Comparison of ENCODE assay signal across 23 cellular contexts in genomic region chr6:19753822-19754221, GRCh38.
DNase-seq lines count a peak whose midpoint lies in the region; ATAC-seq and TF ChIP-seq lines count a peak whose summit lies in the region.
"Had no signal": no experiment of that assay in that cellular context is flagged by ENCODE, and none has a peak within 500 bp of the region (broad histone marks: within the 10 kb centered on the region; RNA-seq: fewer than 3 reads in every experiment).

No MANE protein-coding gene starts in this region.

- no peak overlapping the region for H3K4me3 Mint-ChIP-seq in mesothelial cell of epicardium
- H3K4me3 Mint-ChIP-seq: activated B cell treated with CpG ODN at 0.5 μM for 24 hours; activated CD4-positive, alpha-beta memory T cell treated with anti-CD3 and anti-CD28 coated beads for 36 hours; neural progenitor cell; stimulated activated memory B cell treated with anti-CD40 and anti-IgM and Interleukin-4, amounts not matched to agents 10 μg/mL and 1 μg/mL and 100 μg/mL, for 72 hours had no signal

- ATAC-seq in HG03342 (IDR thresholded peaks at IDR 0.05; ENCODE audit: unreplicated experiment) = no peak
- ATAC-seq: esophagus mucosa; HCT116; left ventricle myocardium superior; psoas muscle; stimulated activated memory B cell treated with anti-CD40 and anti-IgM and Interleukin-4, amounts not matched to agents 10 μg/mL and 1 μg/mL and 100 μg/mL, for 72 hours had no signal

- dilution Hi-C loops in mammary epithelial cell (cut with HindIII; ENCODE audit: low sequenced_read_pairs) = no loop called here

- peaks cover 20% of the 10 kb centered on the region for H3K4me1 ChIP-seq in mammary epithelial cell (ENCODE audit: insufficient read depth, low read length)
- H3K4me1 ChIP-seq: neural progenitor cell, psoas muscle had no signal

- CTCF ChIA-PET in mammary epithelial cell (lab: Charles Lee; ENCODE audit: low non-redundant PET) = no interaction called here

- no peak overlapping the region for H3K4me3 ChIP-seq in mammary epithelial cell (replicated peaks in 1 of 3; ENCODE audit: insufficient read depth in 1 of 3, low read depth in 2 of 3, low read length in 3 of 3)
- H3K4me3 ChIP-seq: neural progenitor cell, psoas muscle had no signal

- H3K4me2 ChIP-seq in mammary epithelial cell (ENCODE audit: insufficient read depth, low read depth, low read length) = no peak overlapping the region
- H3K4me2 ChIP-seq: KMS-11, neural progenitor cell had no signal

- H3K9me3 Mint-ChIP-seq in mesothelial cell of epicardium = no peaks in the 10 kb centered on the region
- H3K9me3 Mint-ChIP-seq: activated B cell treated with CpG ODN at 0.5 μM for 24 hours; activated CD4-positive, alpha-beta memory T cell treated with anti-CD3 and anti-CD28 coated beads for 36 hours; neural progenitor cell had no signal

- BruUV-seq in mammary epithelial cell (replicated peaks; lab: Mats Ljungman, UMichigan) = no TSS peak

- H3K4me1 Mint-ChIP-seq in mesothelial cell of epicardium = peaks cover 45% of the 10 kb centered on the region
- H3K4me1 Mint-ChIP-seq: activated B cell treated with CpG ODN at 0.5 μM for 24 hours; stimulated activated memory B cell treated with anti-CD40 and anti-IgM and Interleukin-4, amounts not matched to agents 10 μg/mL and 1 μg/mL and 100 μg/mL, for 72 hours had no signal

- H3K27me3 Mint-ChIP-seq in mesothelial cell of epicardium (ENCODE audit: low read depth) = no peaks in the 10 kb centered on the region
- H3K27me3 Mint-ChIP-seq: activated B cell treated with CpG ODN at 0.5 μM for 24 hours; activated CD4-positive, alpha-beta memory T cell treated with anti-CD3 and anti-CD28 coated beads for 36 hours; stimulated activated memory B cell treated with anti-CD40 and anti-IgM and Interleukin-4, amounts not matched to agents 10 μg/mL and 1 μg/mL and 100 μg/mL, for 72 hours had no signal

- in situ Hi-C loops in mammary epithelial cell (cut with MboI; ENCODE audit: low sequenced_read_pairs in 2 of 2) = no loop called here

- 91% methylated on average over 5 of the region's 5 CpGs for WGBS in mammary epithelial cell (ENCODE audit: low coverage, missing lambda C conversion rate)

- H2AFZ ChIP-seq in mammary epithelial cell (ENCODE audit: low read depth, low read length) = no peak overlapping the region
- H2AFZ ChIP-seq: neural progenitor cell had no signal

- H4K20me1 ChIP-seq in mammary epithelial cell (ENCODE audit: insufficient read depth, low read length) = no peaks in the 10 kb centered on the region

- no peaks in the 10 kb centered on the region for H3K27me3 ChIP-seq in mammary epithelial cell (ENCODE audit: insufficient read depth, low read length)
- H3K27me3 ChIP-seq: neural progenitor cell had no signal

- H3K27ac Mint-ChIP-seq in mesothelial cell of epicardium = peak overlapping the region; percentile 84
- H3K27ac Mint-ChIP-seq: activated B cell treated with CpG ODN at 0.5 μM for 24 hours; activated CD4-positive, alpha-beta memory T cell treated with anti-CD3 and anti-CD28 coated beads for 36 hours; neural progenitor cell; stimulated activated memory B cell treated with anti-CD40 and anti-IgM and Interleukin-4, amounts not matched to agents 10 μg/mL and 1 μg/mL and 100 μg/mL, for 72 hours had no signal

- H3K36me3 ChIP-seq in mammary epithelial cell (ENCODE audit: insufficient read depth, low read length) = no peaks in the 10 kb centered on the region
- H3K36me3 ChIP-seq: neural progenitor cell had no signal

- no peaks in the 10 kb centered on the region for H3K9me3 ChIP-seq in mammary epithelial cell (replicated peaks; ENCODE audit: insufficient read depth, low read length)
- H3K9me3 ChIP-seq: psoas muscle had no signal

- DNase-seq in DMS153 (lab: John Stamatoyannopoulos, UW) (peak; percentile 81), NCI-H1417 (lab: John Stamatoyannopoulos, UW) (peak in 2 of 3 experiments; percentile 71 to 94), NCI-H446 treated with DMSO at 0.1 percent for 48 hours (lab: John Stamatoyannopoulos, UW) (peak; percentile 68), mesothelial cell of epicardium (ENCODE audit: low spot score in 2 of 2, unreplicated experiment in 2 of 2) (no peak), mammary epithelial cell (no peak), NK-92 (lab: John Stamatoyannopoulos, UW; ENCODE audit: unreplicated experiment) (no peak), A172 (ENCODE audit: low spot score) (no peak)
- DNase-seq: activated B cell treated with CpG ODN at 0.5 μM for 24 hours; activated CD4-positive, alpha-beta memory T cell treated with anti-CD3 and anti-CD28 coated beads for 36 hours; activated effector memory CD4-positive, alpha-beta T cell treated with Interleukin-2 at 50 U/mL for 16 hours; C1 segment of cervical spinal cord; effector CD8-positive, alpha-beta T cell; foreskin melanocyte; hippocampal formation; left ventricle myocardium superior; psoas muscle; T-helper 9 cell had no signal

- H3K9ac ChIP-seq in mammary epithelial cell (ENCODE audit: insufficient read depth, low read length) = no peak overlapping the region
- H3K9ac ChIP-seq: KMS-11, neural progenitor cell had no signal

- intact Hi-C loops in mammary epithelial cell (cut with micrococcal nuclease) = no loop called here

- H3K36me3 Mint-ChIP-seq in mesothelial cell of epicardium = no peaks in the 10 kb centered on the region
- H3K36me3 Mint-ChIP-seq: activated CD4-positive, alpha-beta memory T cell treated with anti-CD3 and anti-CD28 coated beads for 36 hours; neural progenitor cell; stimulated activated memory B cell treated with anti-CD40 and anti-IgM and Interleukin-4, amounts not matched to agents 10 μg/mL and 1 μg/mL and 100 μg/mL, for 72 hours had no signal

- H3K27ac ChIP-seq in mammary epithelial cell (ENCODE audit: insufficient read depth, low read depth, low read length) = no peak overlapping the region
- H3K27ac ChIP-seq: KMS-11, neural progenitor cell, psoas muscle had no signal

- TF ChIP-seq CTCF in mesothelial cell of epicardium (IDR thresholded peaks at IDR 0.05; ENCODE audit: unreplicated experiment) = no peak
- no peak for TF ChIP-seq CTCF in mammary epithelial cell (conservative IDR thresholded peaks at IDR 0.05 in 1 of 2, IDR thresholded peaks at IDR 0.05 in 1 of 2; ENCODE audit: extremely low read depth in 1 of 2, insufficient read depth in 1 of 2, low read depth in 1 of 2, low read length in 2 of 2)

- H3K79me2 ChIP-seq in mammary epithelial cell (ENCODE audit: insufficient read depth, low read length) = no peaks in the 10 kb centered on the region

Comparison
In these comparisons a context has a peak if more than half of its experiments do, and no peak if none do; other contexts are left out.
1. DNase-seq: peak in DMS153 (single experiment), NCI-H1417 (2 of 3) and NCI-H446 treated with DMSO at 0.1 percent for 48 hours (single experiment); none in mesothelial cell of epicardium (0 of 2), mammary epithelial cell (single experiment), NK-92 (single experiment) and A172 (single experiment).